28 cellular contexts compared by ENCODE assay signal in the genomic region with DNA sequence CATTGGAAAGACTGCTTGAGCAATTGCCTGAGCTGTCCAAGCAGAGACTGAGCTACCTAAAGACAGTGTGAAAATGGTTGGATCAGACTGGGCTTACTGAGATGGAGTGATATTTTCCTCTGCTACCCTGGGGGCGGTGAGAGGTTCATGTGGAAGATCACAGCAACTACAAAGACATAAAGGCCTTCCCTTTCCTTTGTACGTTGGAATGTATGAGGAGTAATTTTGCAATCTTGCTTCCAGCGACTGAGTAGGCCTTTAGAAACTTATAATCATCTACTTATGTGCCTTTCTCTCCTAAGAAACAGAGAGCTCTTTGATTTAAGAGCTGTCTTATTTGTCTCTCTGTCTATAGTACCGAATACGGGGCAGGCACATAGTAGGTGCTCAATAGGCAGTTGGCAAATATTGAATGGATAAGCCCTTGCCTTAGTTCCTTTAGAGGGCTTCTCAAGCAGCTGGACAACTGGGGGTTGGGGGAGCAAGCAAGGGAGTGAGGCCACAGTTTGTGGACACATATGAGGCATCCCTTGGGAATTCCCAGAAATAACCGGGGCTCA. TPM values are rescaled to one million over a fixed set of nuclear protein-coding genes. Genes with fewer than 3 reads are reported as not detected.
DNase-seq lines count a peak whose midpoint lies in the region; ATAC-seq and TF ChIP-seq lines count a peak whose summit lies in the region.
"Had no signal": no experiment of that assay in that cellular context is flagged by ENCODE, and none has a peak within 500 bp of the region (broad histone marks: within the 10 kb centered on the region; RNA-seq: fewer than 3 reads in every experiment).

No MANE protein-coding gene starts in this region.

- H3K27me3 Mint-ChIP-seq in H9 (ENCODE audit: low read depth): peaks cover 31% of the 10 kb centered on the region
- H3K27me3 Mint-ChIP-seq in activated CD4-positive, alpha-beta memory T cell treated with anti-CD3 and anti-CD28 coated beads, Interleukin-2, amount 10 ng/mL, durations not matched to agents 7 days and 5 days: peaks cover 9% of the 10 kb centered on the region
- H3K27me3 Mint-ChIP-seq: stimulated activated naive CD8-positive, alpha-beta T cell treated with anti-CD3 and anti-CD28 coated beads, Interleukin-15, amount 100 ng/mL, for 72 hours had no signal

- H3K9ac ChIP-seq in IMR-90 (ENCODE audit: low read depth, low read length) (no peak overlapping the region), neuronal stem cell (ENCODE audit: low read depth, low read length, poor library complexity) (no peak overlapping the region), H9 (ENCODE audit: extremely low read depth, insufficient read length, low read length) (no peak overlapping the region)
- H3K9ac ChIP-seq: BLaER1 had no signal

- no peak overlapping the region for H2BK12ac ChIP-seq in neuronal stem cell (ENCODE audit: low read length)
- H2BK12ac ChIP-seq in H9 (ENCODE audit: insufficient read length, low read depth, low read length): no peak overlapping the region

- H3K4me2 ChIP-seq in IMR-90 (ENCODE audit: low read depth, low read length): no peak overlapping the region
- H3K4me2 ChIP-seq in neuronal stem cell (ENCODE audit: insufficient read depth, low read length, poor library complexity, severe bottlenecking): no peak overlapping the region
- H3K4me2 ChIP-seq in H9 (ENCODE audit: insufficient read depth, insufficient read length, low read length): no peak overlapping the region
- H3K4me2 ChIP-seq: BLaER1 had no signal

- no peak for TF ChIP-seq POLR2A in IMR-90 (IDR thresholded peaks at IDR 0.05; ENCODE audit: low read depth, low read length)

- H3K36me3 Mint-ChIP-seq in H9 (ENCODE audit: insufficient read depth in 1 of 3, low read depth in 3 of 3): no peaks in the 10 kb centered on the region
- H3K36me3 Mint-ChIP-seq in activated CD4-positive, alpha-beta memory T cell treated with anti-CD3 and anti-CD28 coated beads, Interleukin-2, amount 10 ng/mL, durations not matched to agents 7 days and 5 days (ENCODE audit: low read depth): no peaks in the 10 kb centered on the region

- H3T11ph ChIP-seq in H9 (ENCODE audit: low read length): no peak overlapping the region

- CTCF ChIA-PET in IMR-90 (lab: Yijun Ruan, JAX): no interaction called here
- CTCF ChIA-PET in activated CD4-positive, alpha-beta memory T cell treated with anti-CD3 and anti-CD28 coated beads, Interleukin-2, amount 10 ng/mL, durations not matched to agents 7 days and 5 days (lab: Charles Lee): interaction anchor here (1.1 kb wide), 1 partner anchor 62 kb away, joined by 3 read pairs; no protein-coding TSS in a partner anchor

- no CpG with 5 or more reads among the region's 6 CpGs for WGBS in IMR-90 (ENCODE audit: extremely low coverage in 2 of 2, insufficient read length in 1 of 2), 2 experiments
- WGBS in neuronal stem cell (ENCODE audit: extremely low coverage in 2 of 2, insufficient read length in 2 of 2, insufficient replicate concordance in 1 of 2), 2 donors: no CpG with 5 or more reads among the region's 6 CpGs
- WGBS in H9 (ENCODE audit: extremely low coverage, insufficient read length, low lambda C conversion rate): no CpG with 5 or more reads among the region's 6 CpGs

- peak overlapping the region in 1 of 2 experiments; percentile 57; a peak in 2 of 4 replicates for H4K8ac ChIP-seq in IMR-90 (ENCODE audit: low read depth in 2 of 2, low read length in 2 of 2)
- no peak overlapping the region for H4K8ac ChIP-seq in neuronal stem cell (ENCODE audit: low read depth, low read length)
- H4K8ac ChIP-seq in H9 (replicated peaks; ENCODE audit: insufficient read length, low read depth, low read length): no peak overlapping the region

- dilution Hi-C loops in IMR-90 (cut with HindIII; ENCODE audit: low sequenced_read_pairs, unreplicated experiment): no loop called here

- H2BK5ac ChIP-seq in IMR-90 (ENCODE audit: low read depth, low read length, poor library complexity, severe bottlenecking) (peak overlapping the region; percentile 60), neuronal stem cell (ENCODE audit: low read length) (no peak overlapping the region), H9 (ENCODE audit: insufficient read length, low read length) (no peak overlapping the region)

- H2AK5ac ChIP-seq in IMR-90 (ENCODE audit: low read depth, low read length): peak overlapping the region; percentile 29; the same call in 1 of the 2 replicates
- no peak overlapping the region for H2AK5ac ChIP-seq in neuronal stem cell (ENCODE audit: low read depth, low read length)
- no peak overlapping the region for H2AK5ac ChIP-seq in H9 (ENCODE audit: insufficient read length, low read length)

- intact Hi-C loops in IMR-90 (cut with micrococcal nuclease): no loop called here

- H3K23ac ChIP-seq in IMR-90 (ENCODE audit: low read depth, low read length) (0 out of 2 replicates have a peak overlapping the region, but pooled peaks have one; percentile 7), neuronal stem cell (ENCODE audit: low read depth, low read length, poor library complexity) (no peak overlapping the region), H9 (ENCODE audit: insufficient read length, low read depth, low read length) (no peak overlapping the region)

- H3K9me1 ChIP-seq in IMR-90 (ENCODE audit: insufficient read depth, low read length): peaks cover 4% of the 10 kb centered on the region; the same call in 1 of the 2 replicates

- no peaks in the 10 kb centered on the region for H3K9me3 Mint-ChIP-seq in H9
- no peaks in the 10 kb centered on the region for H3K9me3 Mint-ChIP-seq in activated CD4-positive, alpha-beta memory T cell treated with anti-CD3 and anti-CD28 coated beads, Interleukin-2, amount 10 ng/mL, durations not matched to agents 7 days and 5 days
- H3K9me3 Mint-ChIP-seq: activated naive CD8-positive, alpha-beta T cell treated with anti-CD3 and anti-CD28 coated beads, Interleukin-2, amount 10 ng/mL, durations not matched to agents 7 days and 5 days; stimulated activated naive CD8-positive, alpha-beta T cell treated with anti-CD3 and anti-CD28 coated beads, Interleukin-15, amount 100 ng/mL, for 72 hours had no signal

- H2BK120ac ChIP-seq in IMR-90 (ENCODE audit: low read depth, low read length): peak overlapping the region; percentile 61; the same call in 1 of the 2 replicates
- no peak overlapping the region for H2BK120ac ChIP-seq in neuronal stem cell (ENCODE audit: low read depth, low read length)
- H2BK120ac ChIP-seq in H9 (ENCODE audit: low read depth, low read length, poor library complexity, severe bottlenecking): no peak overlapping the region

- H2AFZ ChIP-seq in IMR-90 (replicated peaks; ENCODE audit: low read length, poor library complexity): peak overlapping the region; percentile 52
- peak overlapping the region; percentile 24 for H2AFZ ChIP-seq in neuronal stem cell (ENCODE audit: low read length)
- no peak overlapping the region for H2AFZ ChIP-seq in H9 (ENCODE audit: low read length)

- H4K91ac ChIP-seq in IMR-90 (ENCODE audit: insufficient read depth, low read depth, low read length) (peak overlapping the region; percentile 5; the same call in 1 of the 2 replicates), neuronal stem cell (ENCODE audit: low read depth, low read length, poor library complexity) (no peak overlapping the region), H9 (ENCODE audit: insufficient read length, low read depth, low read length) (no peak overlapping the region)

- peak overlapping the region; percentile 29; the same call in 2 of the 3 replicates for H2BK15ac ChIP-seq in IMR-90 (ENCODE audit: low read depth, low read length)
- H2BK15ac ChIP-seq in neuronal stem cell (ENCODE audit: low read length): no peak overlapping the region
- H2BK15ac ChIP-seq in H9 (ENCODE audit: low read depth, low read length): no peak overlapping the region

- no peak for TF ChIP-seq RAD21 in IMR-90 (IDR thresholded peaks at IDR 0.05; ENCODE audit: low read length)

- TF ChIP-seq CTCF in IMR-90 (conservative IDR thresholded peaks at IDR 0.05; ENCODE audit: low read depth, low read length) (no peak), epithelial cell of esophagus (IDR thresholded peaks at IDR 0.05; ENCODE audit: insufficient read depth, low read depth, low read length, missing control alignments) (no peak), H9 (conservative IDR thresholded peaks at IDR 0.05) (no peak)

- no peaks in the 10 kb centered on the region for H3K36me3 ChIP-seq in IMR-90 (ENCODE audit: control insufficient read depth, insufficient read depth, low read length)
- no peaks in the 10 kb centered on the region for H3K36me3 ChIP-seq in neuronal stem cell (replicated peaks in 1 of 2; ENCODE audit: control insufficient read depth in 2 of 2, insufficient read depth in 2 of 2, low read length in 2 of 2)
- H3K36me3 ChIP-seq: BLaER1, sigmoid colon, upper lobe of left lung had no signal

- H3K56ac ChIP-seq in IMR-90 (ENCODE audit: extremely low read depth, insufficient read depth, low read length) (no peak overlapping the region), H9 (ENCODE audit: insufficient read length, low read depth, low read length) (no peak overlapping the region)

- H3K27ac Mint-ChIP-seq in H9: no peak overlapping the region
- H3K27ac Mint-ChIP-seq in activated CD4-positive, alpha-beta memory T cell treated with anti-CD3 and anti-CD28 coated beads, Interleukin-2, amount 10 ng/mL, durations not matched to agents 7 days and 5 days: no peak overlapping the region
- H3K27ac Mint-ChIP-seq: activated naive CD8-positive, alpha-beta T cell treated with anti-CD3 and anti-CD28 coated beads, Interleukin-2, amount 10 ng/mL, durations not matched to agents 7 days and 5 days; stimulated activated naive CD8-positive, alpha-beta T cell treated with anti-CD3 and anti-CD28 coated beads, Interleukin-15, amount 100 ng/mL, for 72 hours had no signal

- H3K4me1 ChIP-seq in IMR-90 (ENCODE audit: control insufficient read depth, insufficient read depth, low read length) (peaks cover 17% of the 10 kb centered on the region), neuronal stem cell (ENCODE audit: control insufficient read depth in 2 of 2, insufficient read depth in 1 of 2, low read depth in 1 of 2, low read length in 2 of 2) (peaks cover 10 to 14% of the 10 kb centered on the region in 2 donors), H9 (ENCODE audit: insufficient read depth, low read length) (no peaks in the 10 kb centered on the region)
- H3K4me1 ChIP-seq: BLaER1, sigmoid colon had no signal

- peak overlapping the region; percentile 71; the same call in 1 of the 2 replicates for H2BK20ac ChIP-seq in IMR-90 (ENCODE audit: low read depth, low read length)
- no peak overlapping the region for H2BK20ac ChIP-seq in H9 (ENCODE audit: low read depth, low read length, poor library complexity, severe bottlenecking)

- no peaks in the 10 kb centered on the region for H3K23me2 ChIP-seq in H9 (ENCODE audit: insufficient read length, low read depth, low read length, poor library complexity, severe bottlenecking)

- no peak for ATAC-seq in IMR-90 (ENCODE audit: low read depth)
- ATAC-seq in HG03108 (IDR thresholded peaks at IDR 0.05; ENCODE audit: unreplicated experiment): no peak
- ATAC-seq: esophagus mucosa; stimulated activated naive CD8-positive, alpha-beta T cell treated with anti-CD3 and anti-CD28 coated beads, Interleukin-15, amount 100 ng/mL, for 72 hours had no signal

- in situ Hi-C loops in IMR-90 (cut with MboI; ENCODE audit: low sequenced_read_pairs): no loop called here

- H3K4me3 Mint-ChIP-seq in H9: no peak overlapping the region
- no peak overlapping the region for H3K4me3 Mint-ChIP-seq in activated CD4-positive, alpha-beta memory T cell treated with anti-CD3 and anti-CD28 coated beads, Interleukin-2, amount 10 ng/mL, durations not matched to agents 7 days and 5 days
- H3K4me3 Mint-ChIP-seq: activated naive CD8-positive, alpha-beta T cell treated with anti-CD3 and anti-CD28 coated beads, Interleukin-2, amount 10 ng/mL, durations not matched to agents 7 days and 5 days; stimulated activated naive CD8-positive, alpha-beta T cell treated with anti-CD3 and anti-CD28 coated beads, Interleukin-15, amount 100 ng/mL, for 72 hours had no signal

- H3K14ac ChIP-seq in IMR-90 (replicated peaks; ENCODE audit: low read depth, low read length) (peak overlapping the region; percentile 27), neuronal stem cell (ENCODE audit: low read length) (no peak overlapping the region), H9 (ENCODE audit: insufficient read depth, low read length) (no peak overlapping the region)

- no TSS peak for BruUV-seq in IMR-90 (replicated peaks; lab: Mats Ljungman, UMichigan)

- POLR2A ChIA-PET in IMR-90 (lab: Charles Lee; ENCODE audit: unreplicated experiment): no interaction called here
- POLR2A ChIA-PET in activated CD4-positive, alpha-beta memory T cell treated with anti-CD3 and anti-CD28 coated beads, Interleukin-2, amount 10 ng/mL, durations not matched to agents 7 days and 5 days (lab: Charles Lee): interaction anchor here (1.2 kb wide), 1 partner anchor 15 kb away, joined by 3 read pairs; no protein-coding TSS in a partner anchor

- H3K79me1 ChIP-seq in IMR-90 (ENCODE audit: low read depth in 1 of 2, low read length in 2 of 2) (no peaks in the 10 kb centered on the region), neuronal stem cell (ENCODE audit: low read depth, low read length) (no peaks in the 10 kb centered on the region), H9 (ENCODE audit: insufficient read depth, low read depth, low read length, poor library complexity, severe bottlenecking) (no peaks in the 10 kb centered on the region)

- no peak overlapping the region for H3K27ac ChIP-seq in IMR-90 (ENCODE audit: insufficient read depth, low read length)
- no peak overlapping the region for H3K27ac ChIP-seq in neuronal stem cell (replicated peaks; ENCODE audit: low read length)
- no peak overlapping the region for H3K27ac ChIP-seq in H9 (ENCODE audit: insufficient read length, low read depth, low read length)
- H3K27ac ChIP-seq: BLaER1, sigmoid colon, upper lobe of left lung had no signal

- H3K4me3 ChIP-seq in IMR-90 (ENCODE audit: insufficient read depth, low read depth, low read length) (no peak overlapping the region), epithelial cell of esophagus (ENCODE audit: low read length) (no peak overlapping the region), neuronal stem cell (ENCODE audit: low read length in 2 of 2) (no peak overlapping the region)
- H3K4me3 ChIP-seq: BLaER1, lung, sigmoid colon, upper lobe of left lung had no signal

- peak overlapping the region; percentile 55 for H3K4ac ChIP-seq in IMR-90 (ENCODE audit: low read depth, low read length)
- H3K4ac ChIP-seq in neuronal stem cell (ENCODE audit: low read length): no peak overlapping the region
- no peak overlapping the region for H3K4ac ChIP-seq in H9 (ENCODE audit: low read depth, low read length)

- H3K18ac ChIP-seq in IMR-90 (ENCODE audit: low read depth, low read length): peak overlapping the region; percentile 31; the same call in 1 of the 2 replicates
- no peak overlapping the region for H3K18ac ChIP-seq in neuronal stem cell (ENCODE audit: low read length)
- no peak overlapping the region for H3K18ac ChIP-seq in H9 (ENCODE audit: insufficient read length, low read depth, low read length)

- H4K5ac ChIP-seq in IMR-90 (ENCODE audit: low read depth, low read length) (peak overlapping the region; percentile 34; the same call in 1 of the 2 replicates), H9 (ENCODE audit: insufficient read length, low read depth, low read length) (no peak overlapping the region)

- no peaks in the 10 kb centered on the region for H3K27me3 ChIP-seq in IMR-90 (ENCODE audit: control insufficient read depth, insufficient read depth, low read length)
- peaks cover 0 to 35% (median 0%) of the 10 kb centered on the region in 3 experiments for H3K27me3 ChIP-seq in neuronal stem cell (ENCODE audit: control insufficient read depth in 3 of 3, insufficient read depth in 3 of 3, low read depth in 1 of 3, low read length in 3 of 3)
- H3K27me3 ChIP-seq in H9 (ENCODE audit: insufficient read depth, low read length): no peaks in the 10 kb centered on the region; the same call in 1 of the 2 replicates
- H3K27me3 ChIP-seq: BLaER1, upper lobe of left lung had no signal

- peak; percentile 15 for DNase-seq in AG08395 (ENCODE audit: low spot score)
- DNase-seq in IMR-90: peak; percentile 40
- peak; percentile 34 for DNase-seq in epithelial cell of esophagus (ENCODE audit: low read depth)
- DNase-seq in neuronal stem cell (ENCODE audit: low spot score): no peak
- DNase-seq in H9: no peak
- no peak for DNase-seq in SW 1271 (lab: John Stamatoyannopoulos, UW)
- DNase-seq in activated CD4-positive, alpha-beta memory T cell treated with anti-CD3 and anti-CD28 coated beads, Interleukin-2, amount 10 ng/mL, durations not matched to agents 7 days and 5 days: no peak
- DNase-seq: activated CD4-positive, alpha-beta T cell treated with anti-CD3 and anti-CD28 coated beads, Interleukin-2, amount 50 U/mL, for 4 hours; activated effector memory CD4-positive, alpha-beta T cell treated with anti-CD3 and anti-CD28 coated beads, Interleukin-2, amount 50 U/mL, for 16 hours; activated naive CD8-positive, alpha-beta T cell treated with anti-CD3 and anti-CD28 coated beads, Interleukin-2, amount 10 ng/mL, durations not matched to agents 7 days and 5 days; COR-L47; DND-41; effector CD4-positive, alpha-beta T cell; kidney glomerular epithelial cell; MM.1S; NCI-H1417 treated with DMSO at 0.1 percent for 48 hours; NCI-H2081 treated with DMSO at 0.1 percent for 48 hours; NCI-H446; posterior cingulate gyrus; sigmoid colon; stimulated activated naive CD8-positive, alpha-beta T cell treated with anti-CD3 and anti-CD28 coated beads, Interleukin-15, amount 100 ng/mL, for 72 hours; upper lobe of left lung had no signal

- no peaks in the 10 kb centered on the region for H3K79me2 ChIP-seq in H9 (ENCODE audit: insufficient read depth, low read length)

- peak overlapping the region; percentile 29 for H2AK9ac ChIP-seq in IMR-90 (replicated peaks; ENCODE audit: low read depth, low read length, poor library complexity)

- peaks cover 0 to 9% of the 10 kb centered on the region in 2 experiments; a peak in 1 of 4 replicates for H3K4me1 Mint-ChIP-seq in H9
- peaks cover under 1% of the 10 kb centered on the region for H3K4me1 Mint-ChIP-seq in activated CD4-positive, alpha-beta memory T cell treated with anti-CD3 and anti-CD28 coated beads, Interleukin-2, amount 10 ng/mL, durations not matched to agents 7 days and 5 days

- H3K9me3 ChIP-seq in IMR-90 (ENCODE audit: control insufficient read depth, insufficient read depth, low read length) (no peaks in the 10 kb centered on the region), neuronal stem cell (replicated peaks in 1 of 2; ENCODE audit: control insufficient read depth in 2 of 2, insufficient read depth in 1 of 2, low read depth in 1 of 2, low read length in 2 of 2) (no peaks in the 10 kb centered on the region), H9 (ENCODE audit: control insufficient read depth, low read depth, low read length) (no peaks in the 10 kb centered on the region)
- H3K9me3 ChIP-seq: BLaER1, sigmoid colon, upper lobe of left lung had no signal

- H4K20me1 ChIP-seq in IMR-90 (ENCODE audit: insufficient read depth, low read length): no peaks in the 10 kb centered on the region
- no peaks in the 10 kb centered on the region for H4K20me1 ChIP-seq in H9 (ENCODE audit: control insufficient read depth, insufficient read depth, insufficient read length)
- H4K20me1 ChIP-seq: BLaER1 had no signal

RNA-seq across cellular contexts. Expression of a gene that starts 2.4 kb away (rescaled TPM):
- total RNA-seq in IMR-90 (2012; rRNA removed) (0.18 TPM in 1 of 2 replicates, not detected in the other), H9 (2021) (not detected in 2 replicates)
- 0.03 and 0.09 TPM in 2 replicates for polyA plus RNA-seq in IMR-90 (2012; rRNA removed)
- polyA plus RNA-seq in IMR-90 (2012; cell fraction: cytosol; rRNA removed): 0.02 and 0.23 TPM in 2 replicates
- 0.12 and 0.19 TPM in 2 replicates for polyA plus RNA-seq in IMR-90 (2012; cell fraction: nucleus; rRNA removed; ENCODE audit: low replicate concordance)
- 0.03 TPM for polyA plus RNA-seq in neuronal stem cell (2013, experiment 1 of 2)
- 0.01 TPM for polyA plus RNA-seq in neuronal stem cell (2013, experiment 2 of 2)
- total RNA-seq in activated CD4-positive, alpha-beta memory T cell treated with anti-CD3 and anti-CD28 coated beads, Interleukin-2, amount 10 ng/mL, durations not matched to agents 7 days and 5 days: not detected
- total RNA-seq: activated naive CD8-positive, alpha-beta T cell treated with anti-CD3 and anti-CD28 coated beads, Interleukin-2, amount 10 ng/mL, durations not matched to agents 7 days and 5 days; esophagus mucosa; lung had no signal
- polyA plus RNA-seq: neural cell had no signal

RNA-seq across cellular contexts. Expression of a gene that starts 15.7 kb away (rescaled TPM):
- total RNA-seq in IMR-90 (2012; rRNA removed): 2.0 and 2.5 TPM in 2 replicates
- polyA plus RNA-seq in IMR-90 (2012; rRNA removed): 0.69 and 1.1 TPM in 2 replicates
- 0.12 and 0.24 TPM in 2 replicates for polyA plus RNA-seq in IMR-90 (2012; cell fraction: cytosol; rRNA removed)
- polyA plus RNA-seq in IMR-90 (2012; cell fraction: nucleus; rRNA removed; ENCODE audit: low replicate concordance): 0.13 and 1.2 TPM in 2 replicates
- 4.0 TPM for polyA plus RNA-seq in neuronal stem cell (2013, experiment 1 of 2)
- polyA plus RNA-seq in neuronal stem cell (2013, experiment 2 of 2): 4.1 TPM
- 2.3 and 2.8 TPM in 2 replicates for total RNA-seq in H9 (2021)
- total RNA-seq in activated CD4-positive, alpha-beta memory T cell treated with anti-CD3 and anti-CD28 coated beads, Interleukin-2, amount 10 ng/mL, durations not matched to agents 7 days and 5 days: 1 to 10 TPM; 9.2 to 9.7 TPM

RNA-seq across cellular contexts. Expression of a gene that starts 19.2 kb away (rescaled TPM):
- total RNA-seq in IMR-90 (2012; rRNA removed) (not detected in 2 replicates), H9 (2021) (not detected in 2 replicates)
- polyA plus RNA-seq in IMR-90 (2012; rRNA removed): not detected in 2 replicates
- not detected in 2 replicates for polyA plus RNA-seq in IMR-90 (2012; cell fraction: cytosol; rRNA removed)
- polyA plus RNA-seq in IMR-90 (2012; cell fraction: nucleus; rRNA removed; ENCODE audit: low replicate concordance): not detected in 2 replicates
- polyA plus RNA-seq in neuronal stem cell (2013, experiment 1 of 2): not detected
- not detected for polyA plus RNA-seq in neuronal stem cell (2013, experiment 2 of 2)
- total RNA-seq in activated CD4-positive, alpha-beta memory T cell treated with anti-CD3 and anti-CD28 coated beads, Interleukin-2, amount 10 ng/mL, durations not matched to agents 7 days and 5 days: not detected
- total RNA-seq: activated naive CD8-positive, alpha-beta T cell treated with anti-CD3 and anti-CD28 coated beads, Interleukin-2, amount 10 ng/mL, durations not matched to agents 7 days and 5 days; cerebellum; esophagus mucosa; lung; sigmoid colon; upper lobe of left lung had no signal
- polyA plus RNA-seq: lung, neural cell had no signal

RNA-seq across cellular contexts. Expression of a gene that starts 40.6 kb away (rescaled TPM):
- 0.56 and 0.72 TPM in 2 replicates for total RNA-seq in IMR-90 (2012; rRNA removed)
- 0.82 and 1.4 TPM in 2 replicates for polyA plus RNA-seq in IMR-90 (2012; rRNA removed)
- polyA plus RNA-seq in IMR-90 (2012; cell fraction: cytosol; rRNA removed): 0.55 and 1.0 TPM in 2 replicates
- 1.3 and 3.6 TPM in 2 replicates for polyA plus RNA-seq in IMR-90 (2012; cell fraction: nucleus; rRNA removed; ENCODE audit: low replicate concordance)
- not detected for polyA plus RNA-seq in neuronal stem cell (2013, experiment 1 of 2)
- not detected for polyA plus RNA-seq in neuronal stem cell (2013, experiment 2 of 2)
- total RNA-seq in H9 (2021): not detected in 2 replicates
- total RNA-seq in activated CD4-positive, alpha-beta memory T cell treated with anti-CD3 and anti-CD28 coated beads, Interleukin-2, amount 10 ng/mL, durations not matched to agents 7 days and 5 days: not detected
- total RNA-seq: activated naive CD8-positive, alpha-beta T cell treated with anti-CD3 and anti-CD28 coated beads, Interleukin-2, amount 10 ng/mL, durations not matched to agents 7 days and 5 days had no signal
- polyA plus RNA-seq: neural cell had no signal

Comparison
In these comparisons a context has a peak if more than half of its experiments do, and no peak if none do; other contexts are left out.
1. DNase-seq: peak in AG08395 (single experiment), IMR-90 (single experiment) and epithelial cell of esophagus (single experiment); none in neuronal stem cell (single experiment), H9 (single experiment), SW 1271 (0 of 2) and activated CD4-positive, alpha-beta memory T cell treated with anti-CD3 and anti-CD28 coated beads, Interleukin-2, amount 10 ng/mL, durations not matched to agents 7 days and 5 days (single experiment).